ENCODE assay signal across 1 cellular context in the genomic region with DNA sequence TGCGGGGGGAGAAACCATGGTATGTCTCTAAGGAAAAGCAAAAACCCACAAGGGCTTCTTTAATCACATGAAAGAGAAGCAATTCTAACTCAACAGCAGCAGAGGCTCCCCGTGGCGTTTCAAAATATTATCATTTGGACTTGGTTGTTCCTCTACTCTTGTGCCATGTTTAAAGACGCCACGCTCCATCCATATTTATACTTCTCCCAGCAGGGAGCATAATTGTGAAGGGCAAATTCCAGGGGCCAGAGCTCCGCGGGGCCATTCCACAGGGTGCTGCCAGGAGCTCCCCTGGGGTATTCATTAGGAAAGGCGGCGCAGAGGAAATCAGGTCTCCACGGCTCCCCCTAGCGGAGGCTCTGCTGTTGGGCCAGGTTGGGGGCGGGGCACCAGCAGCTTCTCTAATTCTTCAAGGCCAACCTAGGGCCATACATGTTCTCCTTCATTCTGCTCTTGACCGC.
TF ChIP-seq lines count a peak whose summit lies in the region.

No MANE protein-coding gene starts in this region.

TF ChIP-seq in H1, 55 proteins besides CTCF, POLR2A, EP300 and RAD21 (continued from another document):
- TF ChIP-seq EGR1 (IDR thresholded peaks at IDR 0.05; ENCODE audit: borderline replicate concordance, low read depth, low read length): no peak
- TF ChIP-seq ASH2L (IDR thresholded peaks at IDR 0.05; ENCODE audit: low read length): no peak
- TF ChIP-seq, protein P1, sequence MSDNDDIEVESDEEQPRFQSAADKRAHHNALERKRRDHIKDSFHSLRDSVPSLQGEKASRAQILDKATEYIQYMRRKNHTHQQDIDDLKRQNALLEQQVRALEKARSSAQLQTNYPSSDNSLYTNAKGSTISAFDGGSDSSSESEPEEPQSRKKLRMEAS (IDR thresholded peaks at IDR 0.05): no peak
- TF ChIP-seq, protein P2, sequence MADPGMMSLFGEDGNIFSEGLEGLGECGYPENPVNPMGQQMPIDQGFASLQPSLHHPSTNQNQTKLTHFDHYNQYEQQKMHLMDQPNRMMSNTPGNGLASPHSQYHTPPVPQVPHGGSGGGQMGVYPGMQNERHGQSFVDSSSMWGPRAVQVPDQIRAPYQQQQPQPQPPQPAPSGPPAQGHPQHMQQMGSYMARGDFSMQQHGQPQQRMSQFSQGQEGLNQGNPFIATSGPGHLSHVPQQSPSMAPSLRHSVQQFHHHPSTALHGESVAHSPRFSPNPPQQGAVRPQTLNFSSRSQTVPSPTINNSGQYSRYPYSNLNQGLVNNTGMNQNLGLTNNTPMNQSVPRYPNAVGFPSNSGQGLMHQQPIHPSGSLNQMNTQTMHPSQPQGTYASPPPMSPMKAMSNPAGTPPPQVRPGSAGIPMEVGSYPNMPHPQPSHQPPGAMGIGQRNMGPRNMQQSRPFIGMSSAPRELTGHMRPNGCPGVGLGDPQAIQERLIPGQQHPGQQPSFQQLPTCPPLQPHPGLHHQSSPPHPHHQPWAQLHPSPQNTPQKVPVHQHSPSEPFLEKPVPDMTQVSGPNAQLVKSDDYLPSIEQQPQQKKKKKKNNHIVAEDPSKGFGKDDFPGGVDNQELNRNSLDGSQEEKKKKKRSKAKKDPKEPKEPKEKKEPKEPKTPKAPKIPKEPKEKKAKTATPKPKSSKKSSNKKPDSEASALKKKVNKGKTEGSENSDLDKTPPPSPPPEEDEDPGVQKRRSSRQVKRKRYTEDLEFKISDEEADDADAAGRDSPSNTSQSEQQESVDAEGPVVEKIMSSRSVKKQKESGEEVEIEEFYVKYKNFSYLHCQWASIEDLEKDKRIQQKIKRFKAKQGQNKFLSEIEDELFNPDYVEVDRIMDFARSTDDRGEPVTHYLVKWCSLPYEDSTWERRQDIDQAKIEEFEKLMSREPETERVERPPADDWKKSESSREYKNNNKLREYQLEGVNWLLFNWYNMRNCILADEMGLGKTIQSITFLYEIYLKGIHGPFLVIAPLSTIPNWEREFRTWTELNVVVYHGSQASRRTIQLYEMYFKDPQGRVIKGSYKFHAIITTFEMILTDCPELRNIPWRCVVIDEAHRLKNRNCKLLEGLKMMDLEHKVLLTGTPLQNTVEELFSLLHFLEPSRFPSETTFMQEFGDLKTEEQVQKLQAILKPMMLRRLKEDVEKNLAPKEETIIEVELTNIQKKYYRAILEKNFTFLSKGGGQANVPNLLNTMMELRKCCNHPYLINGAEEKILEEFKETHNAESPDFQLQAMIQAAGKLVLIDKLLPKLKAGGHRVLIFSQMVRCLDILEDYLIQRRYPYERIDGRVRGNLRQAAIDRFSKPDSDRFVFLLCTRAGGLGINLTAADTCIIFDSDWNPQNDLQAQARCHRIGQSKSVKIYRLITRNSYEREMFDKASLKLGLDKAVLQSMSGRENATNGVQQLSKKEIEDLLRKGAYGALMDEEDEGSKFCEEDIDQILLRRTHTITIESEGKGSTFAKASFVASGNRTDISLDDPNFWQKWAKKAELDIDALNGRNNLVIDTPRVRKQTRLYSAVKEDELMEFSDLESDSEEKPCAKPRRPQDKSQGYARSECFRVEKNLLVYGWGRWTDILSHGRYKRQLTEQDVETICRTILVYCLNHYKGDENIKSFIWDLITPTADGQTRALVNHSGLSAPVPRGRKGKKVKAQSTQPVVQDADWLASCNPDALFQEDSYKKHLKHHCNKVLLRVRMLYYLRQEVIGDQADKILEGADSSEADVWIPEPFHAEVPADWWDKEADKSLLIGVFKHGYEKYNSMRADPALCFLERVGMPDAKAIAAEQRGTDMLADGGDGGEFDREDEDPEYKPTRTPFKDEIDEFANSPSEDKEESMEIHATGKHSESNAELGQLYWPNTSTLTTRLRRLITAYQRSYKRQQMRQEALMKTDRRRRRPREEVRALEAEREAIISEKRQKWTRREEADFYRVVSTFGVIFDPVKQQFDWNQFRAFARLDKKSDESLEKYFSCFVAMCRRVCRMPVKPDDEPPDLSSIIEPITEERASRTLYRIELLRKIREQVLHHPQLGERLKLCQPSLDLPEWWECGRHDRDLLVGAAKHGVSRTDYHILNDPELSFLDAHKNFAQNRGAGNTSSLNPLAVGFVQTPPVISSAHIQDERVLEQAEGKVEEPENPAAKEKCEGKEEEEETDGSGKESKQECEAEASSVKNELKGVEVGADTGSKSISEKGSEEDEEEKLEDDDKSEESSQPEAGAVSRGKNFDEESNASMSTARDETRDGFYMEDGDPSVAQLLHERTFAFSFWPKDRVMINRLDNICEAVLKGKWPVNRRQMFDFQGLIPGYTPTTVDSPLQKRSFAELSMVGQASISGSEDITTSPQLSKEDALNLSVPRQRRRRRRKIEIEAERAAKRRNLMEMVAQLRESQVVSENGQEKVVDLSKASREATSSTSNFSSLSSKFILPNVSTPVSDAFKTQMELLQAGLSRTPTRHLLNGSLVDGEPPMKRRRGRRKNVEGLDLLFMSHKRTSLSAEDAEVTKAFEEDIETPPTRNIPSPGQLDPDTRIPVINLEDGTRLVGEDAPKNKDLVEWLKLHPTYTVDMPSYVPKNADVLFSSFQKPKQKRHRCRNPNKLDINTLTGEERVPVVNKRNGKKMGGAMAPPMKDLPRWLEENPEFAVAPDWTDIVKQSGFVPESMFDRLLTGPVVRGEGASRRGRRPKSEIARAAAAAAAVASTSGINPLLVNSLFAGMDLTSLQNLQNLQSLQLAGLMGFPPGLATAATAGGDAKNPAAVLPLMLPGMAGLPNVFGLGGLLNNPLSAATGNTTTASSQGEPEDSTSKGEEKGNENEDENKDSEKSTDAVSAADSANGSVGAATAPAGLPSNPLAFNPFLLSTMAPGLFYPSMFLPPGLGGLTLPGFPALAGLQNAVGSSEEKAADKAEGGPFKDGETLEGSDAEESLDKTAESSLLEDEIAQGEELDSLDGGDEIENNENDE (IDR thresholded peaks at IDR 0.05; ENCODE audit: insufficient replicate concordance, low read length): peak; percentile 57
- TF ChIP-seq CHD2 (IDR thresholded peaks at IDR 0.05; ENCODE audit: low read length): 0 out of 2 replicates have a peak, but pooled peaks have one; percentile 59
- TF ChIP-seq TAF7 (optimal IDR thresholded peaks at IDR 0.05; ENCODE audit: borderline replicate concordance, low read depth, low read length): peak; percentile 11
- TF ChIP-seq TEAD4 (IDR thresholded peaks at IDR 0.05; ENCODE audit: low read depth, low read length): peak; percentile 81
- no peak for TF ChIP-seq NRF1 (IDR thresholded peaks at IDR 0.05; ENCODE audit: low read depth, low read length)
- no peak for TF ChIP-seq TBP (IDR thresholded peaks at IDR 0.05; ENCODE audit: low read depth, low read length)
- TF ChIP-seq NANOG (IDR thresholded peaks at IDR 0.05; ENCODE audit: insufficient read depth, low read depth, low read length, poor library complexity, severe bottlenecking): peak; percentile 17
- TF ChIP-seq YY1 (IDR thresholded peaks at IDR 0.05; ENCODE audit: low read depth, low read length): no peak; the same call in 1 of the 2 replicates
- no peak for TF ChIP-seq CHD1 (IDR thresholded peaks at IDR 0.05; ENCODE audit: low read depth, low read length)
- peak; percentile 53 for TF ChIP-seq CTBP2 (IDR thresholded peaks at IDR 0.05; ENCODE audit: borderline replicate concordance, insufficient read depth, insufficient read length, low read length)
- TF ChIP-seq HDAC6 (IDR thresholded peaks at IDR 0.05; ENCODE audit: low read depth, low read length): no peak
- TF ChIP-seq TCF12 (IDR thresholded peaks at IDR 0.05; ENCODE audit: low read depth, low read length): 0 out of 2 replicates have a peak, but pooled peaks have one; percentile 7
